Comparison of ENCODE assay signal across 20 cellular contexts in the genomic region with DNA sequence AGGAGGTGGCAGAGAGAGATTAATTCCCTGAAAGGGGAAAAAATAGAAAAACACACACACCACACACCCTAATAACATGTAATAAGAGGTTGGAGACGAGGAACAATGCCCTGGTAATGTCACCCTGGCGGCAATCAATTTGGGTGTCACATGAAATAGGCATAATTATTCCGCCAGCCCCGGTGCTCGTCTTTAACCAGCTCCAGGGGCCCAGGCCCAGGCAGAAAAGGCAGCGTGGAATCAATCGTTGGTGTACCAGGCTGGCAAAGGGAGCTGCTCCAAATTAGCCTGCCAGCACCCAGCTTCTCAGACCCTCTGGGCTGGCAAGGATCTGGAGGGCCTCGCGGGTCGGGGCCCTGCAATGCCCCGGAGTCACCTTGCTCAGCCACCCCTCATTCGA. TPM values are rescaled to one million over a fixed set of nuclear protein-coding genes. Genes with fewer than 3 reads are reported as not detected.
DNase-seq lines count a peak whose midpoint lies in the region; ATAC-seq and TF ChIP-seq lines count a peak whose summit lies in the region.
"Had no signal": no experiment of that assay in that cellular context is flagged by ENCODE, and none has a peak within 500 bp of the region (broad histone marks: within the 10 kb centered on the region; RNA-seq: fewer than 3 reads in every experiment).

No MANE protein-coding gene starts in this region.

- no peaks in the 10 kb centered on the region for H3K9me2 ChIP-seq in neural cell (ENCODE audit: insufficient read depth, low read length)
- H3K9me2 ChIP-seq: SK-N-SH had no signal

- no peak for TF ChIP-seq CTCF in neural cell (IDR thresholded peaks at IDR 0.05; ENCODE audit: poor library complexity, severe bottlenecking)

- H3F3A ChIP-seq in neural cell (ENCODE audit: insufficient read depth, low read length, poor library complexity, severe bottlenecking): peaks cover 7% of the 10 kb centered on the region

- DNase-seq in NCI-H748 (lab: John Stamatoyannopoulos, UW; ENCODE audit: unreplicated experiment) (peak; percentile 12), NCI-H748 treated with DMSO at 0.1 percent for 48 hours (lab: John Stamatoyannopoulos, UW) (no peak), NCI-H1436 (lab: John Stamatoyannopoulos, UW) (peak; percentile 65), NCI-H69 (lab: John Stamatoyannopoulos, UW) (peak; percentile 79), NCI-H510A (lab: John Stamatoyannopoulos, UW) (no peak), germinal center (ENCODE audit: low spot score) (no peak)
- DNase-seq: DND-41; HCEC 1CT; Kasumi-1; MM.1S; NCI-H2171; NCI-H524; NK-92 treated with Interleukin-12 subunit alpha and Interleukin-12 subunit beta, amount 100 ng/mL, for 24 hours; SHP77; SK-N-SH; T-cell had no signal

- no peak for ATAC-seq in GM18502 (IDR thresholded peaks at IDR 0.05; ENCODE audit: poor library complexity, unreplicated experiment)
- ATAC-seq: T-cell had no signal

- H3K79me2 ChIP-seq in neural cell (replicated peaks; ENCODE audit: insufficient read depth, low read length): peaks cover 79% of the 10 kb centered on the region

- no peaks in the 10 kb centered on the region for H3K27me3 ChIP-seq in neural cell (ENCODE audit: insufficient read depth, low read depth, low read length)

- no peak overlapping the region for H2AFZ ChIP-seq in neural cell (ENCODE audit: low read depth, low read length)

- H3K4me2 ChIP-seq in neural cell (ENCODE audit: low read length): no peak overlapping the region
- H3K4me2 ChIP-seq: BLaER1 treated with 17β-estradiol and CSF1 and Interleukin-3, amounts not matched to agents 10 nM and 100 nM; SK-N-SH had no signal

- H3K27ac ChIP-seq in neural cell (ENCODE audit: low read length): peak overlapping the region; percentile 67
- H3K27ac ChIP-seq: BLaER1 treated with 17β-estradiol and CSF1 and Interleukin-3, amounts not matched to agents 10 nM and 100 nM had no signal

- no peaks in the 10 kb centered on the region for H3K36me3 ChIP-seq in neural cell (ENCODE audit: insufficient read depth, low read length)
- H3K36me3 ChIP-seq: BLaER1 treated with 17β-estradiol and CSF1 and Interleukin-3, amounts not matched to agents 10 nM and 100 nM had no signal

- H3K9me3 ChIP-seq in neural cell (ENCODE audit: low read length): no peaks in the 10 kb centered on the region
- H3K9me3 ChIP-seq: BLaER1 treated with 17β-estradiol and CSF1 and Interleukin-3, amounts not matched to agents 10 nM and 100 nM; SK-N-SH had no signal

- TF ChIP-seq RAD21 in neural cell (conservative IDR thresholded peaks at IDR 0.05): no peak

- H3K9ac ChIP-seq in neural cell (ENCODE audit: low read length): peak overlapping the region; percentile 50
- H3K9ac ChIP-seq: BLaER1 treated with 17β-estradiol and CSF1 and Interleukin-3, amounts not matched to agents 10 nM and 100 nM; SK-N-SH had no signal

- H4K20me1 ChIP-seq in neural cell (ENCODE audit: insufficient read depth): peaks cover 18% of the 10 kb centered on the region

- peak overlapping the region; percentile 45 for H3K4me3 ChIP-seq in neural cell (ENCODE audit: low read length)
- H3K4me3 ChIP-seq: BLaER1 treated with 17β-estradiol and CSF1 and Interleukin-3, amounts not matched to agents 10 nM and 100 nM had no signal

- TF ChIP-seq EP300 in neural cell (conservative IDR thresholded peaks at IDR 0.05; ENCODE audit: poor library complexity, severe bottlenecking): no peak

TF ChIP-seq in neural cell, 6 proteins besides CTCF, POLR2A, EP300 and RAD21:
- TF ChIP-seq POLR2AphosphoS5 (IDR thresholded peaks at IDR 0.05): no peak
- TF ChIP-seq EZH2 (IDR thresholded peaks at IDR 0.05; ENCODE audit: borderline replicate concordance, insufficient read depth, low read length, poor library complexity, severe bottlenecking): no peak
- no peak for TF ChIP-seq TAF1 (IDR thresholded peaks at IDR 0.05; ENCODE audit: low read depth)
- TF ChIP-seq, protein P1, sequence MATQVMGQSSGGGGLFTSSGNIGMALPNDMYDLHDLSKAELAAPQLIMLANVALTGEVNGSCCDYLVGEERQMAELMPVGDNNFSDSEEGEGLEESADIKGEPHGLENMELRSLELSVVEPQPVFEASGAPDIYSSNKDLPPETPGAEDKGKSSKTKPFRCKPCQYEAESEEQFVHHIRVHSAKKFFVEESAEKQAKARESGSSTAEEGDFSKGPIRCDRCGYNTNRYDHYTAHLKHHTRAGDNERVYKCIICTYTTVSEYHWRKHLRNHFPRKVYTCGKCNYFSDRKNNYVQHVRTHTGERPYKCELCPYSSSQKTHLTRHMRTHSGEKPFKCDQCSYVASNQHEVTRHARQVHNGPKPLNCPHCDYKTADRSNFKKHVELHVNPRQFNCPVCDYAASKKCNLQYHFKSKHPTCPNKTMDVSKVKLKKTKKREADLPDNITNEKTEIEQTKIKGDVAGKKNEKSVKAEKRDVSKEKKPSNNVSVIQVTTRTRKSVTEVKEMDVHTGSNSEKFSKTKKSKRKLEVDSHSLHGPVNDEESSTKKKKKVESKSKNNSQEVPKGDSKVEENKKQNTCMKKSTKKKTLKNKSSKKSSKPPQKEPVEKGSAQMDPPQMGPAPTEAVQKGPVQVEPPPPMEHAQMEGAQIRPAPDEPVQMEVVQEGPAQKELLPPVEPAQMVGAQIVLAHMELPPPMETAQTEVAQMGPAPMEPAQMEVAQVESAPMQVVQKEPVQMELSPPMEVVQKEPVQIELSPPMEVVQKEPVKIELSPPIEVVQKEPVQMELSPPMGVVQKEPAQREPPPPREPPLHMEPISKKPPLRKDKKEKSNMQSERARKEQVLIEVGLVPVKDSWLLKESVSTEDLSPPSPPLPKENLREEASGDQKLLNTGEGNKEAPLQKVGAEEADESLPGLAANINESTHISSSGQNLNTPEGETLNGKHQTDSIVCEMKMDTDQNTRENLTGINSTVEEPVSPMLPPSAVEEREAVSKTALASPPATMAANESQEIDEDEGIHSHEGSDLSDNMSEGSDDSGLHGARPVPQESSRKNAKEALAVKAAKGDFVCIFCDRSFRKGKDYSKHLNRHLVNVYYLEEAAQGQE (IDR thresholded peaks at IDR 0.05; ENCODE audit: borderline replicate concordance): no peak
- no peak for TF ChIP-seq MXI1 (conservative IDR thresholded peaks at IDR 0.05; ENCODE audit: poor library complexity, severe bottlenecking)
- no peak for TF ChIP-seq SMC3 (conservative IDR thresholded peaks at IDR 0.05; ENCODE audit: poor library complexity)

RNA-seq across cellular contexts. Expression of a gene that starts 5.6 kb away (rescaled TPM):
- 34.4 and 35.3 TPM in 2 replicates for polyA plus RNA-seq in neural cell
- 70.2 and 72.8 TPM in 2 replicates for polyA minus RNA-seq in neural cell
- polyA plus RNA-seq: IgD-negative memory B cell had no signal

Comparison
In these comparisons a context has a peak if more than half of its experiments do, and no peak if none do; other contexts are left out.
1. DNase-seq: peak in NCI-H748 (single experiment), NCI-H1436 (single experiment) and NCI-H69 (single experiment); none in NCI-H748 treated with DMSO at 0.1 percent for 48 hours (single experiment), NCI-H510A (single experiment) and germinal center (single experiment).